8 cellular contexts compared by ENCODE assay signal in the genomic region with DNA sequence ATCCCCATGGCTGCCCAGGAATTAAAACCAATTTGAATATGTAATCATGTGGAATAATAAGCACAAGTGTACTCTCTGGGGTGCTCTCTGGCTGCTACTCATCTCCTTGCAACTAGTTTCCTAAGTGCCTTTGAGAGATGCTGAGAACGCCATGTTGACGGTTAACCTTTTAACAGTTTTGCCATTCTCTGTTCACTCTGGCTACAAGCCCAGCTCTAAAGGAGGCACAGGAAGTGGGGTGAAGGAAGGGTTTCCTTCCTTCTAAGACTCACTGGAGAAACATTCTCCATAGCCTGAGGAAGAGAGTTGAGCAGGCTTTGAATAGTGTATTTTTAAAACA.
DNase-seq lines count a peak whose midpoint lies in the region; ATAC-seq and TF ChIP-seq lines count a peak whose summit lies in the region.

No MANE protein-coding gene starts in this region.

- H3K36me3 Mint-ChIP-seq in activated naive CD8-positive, alpha-beta T cell treated with anti-CD3 and anti-CD28 coated beads for 36 hours: no peaks in the 10 kb centered on the region

- intact Hi-C loops in right lobe of liver (cut with DNase I): no loop called here

- H3K27me3 ChIP-seq in right lobe of liver: no peaks in the 10 kb centered on the region

- TF ChIP-seq POLR2A in right lobe of liver (IDR thresholded peaks at IDR 0.05): no peak

- WGBS in right lobe of liver (ENCODE audit: insufficient coverage, low coverage, low lambda C conversion rate, missing lambda C conversion rate): 35% methylated on average over 2 of the region's 2 CpGs

- H3K27me3 Mint-ChIP-seq in activated naive CD8-positive, alpha-beta T cell treated with anti-CD3 and anti-CD28 coated beads for 36 hours: peaks cover 28% of the 10 kb centered on the region

- no peak overlapping the region for H3K4me3 ChIP-seq in right lobe of liver

- TF ChIP-seq CTCF in right lobe of liver (IDR thresholded peaks at IDR 0.05): no peak

- peak; percentile 99 for DNase-seq in DMS79 treated with DMSO at 0.1 percent for 48 hours (lab: John Stamatoyannopoulos, UW)
- DNase-seq in HS-5 (ENCODE audit: low read depth): peak; percentile 24
- DNase-seq in activated naive CD8-positive, alpha-beta T cell treated with anti-CD3 and anti-CD28 coated beads for 36 hours: no peak
- DNase-seq in right lobe of liver: no peak
- no peak for DNase-seq in NCI-H82 treated with DMSO at 0.1 percent for 48 hours (lab: John Stamatoyannopoulos, UW; ENCODE audit: unreplicated experiment)
- DNase-seq in cortex of kidney (lab: John Stamatoyannopoulos, UW): no peak
- DNase-seq in DMS53 (lab: John Stamatoyannopoulos, UW): no peak

- H3K36me3 ChIP-seq in right lobe of liver: no peaks in the 10 kb centered on the region

- ATAC-seq in right lobe of liver: peak; percentile 65 to 81 (median 70)
- ATAC-seq in GM21825 (IDR thresholded peaks at IDR 0.05; ENCODE audit: unreplicated experiment): no peak

- H3K4me1 ChIP-seq in right lobe of liver: no peaks in the 10 kb centered on the region

- H3K9me3 ChIP-seq in right lobe of liver: no peaks in the 10 kb centered on the region

- peaks cover 1% of the 10 kb centered on the region for H3K9me3 Mint-ChIP-seq in activated naive CD8-positive, alpha-beta T cell treated with anti-CD3 and anti-CD28 coated beads for 36 hours

- peak overlapping the region; percentile 9 for H3K4me3 Mint-ChIP-seq in activated naive CD8-positive, alpha-beta T cell treated with anti-CD3 and anti-CD28 coated beads for 36 hours

- no peak overlapping the region for H3K27ac ChIP-seq in right lobe of liver

- peaks cover 21% of the 10 kb centered on the region for H3K4me1 Mint-ChIP-seq in activated naive CD8-positive, alpha-beta T cell treated with anti-CD3 and anti-CD28 coated beads for 36 hours

- peak overlapping the region; percentile 73 for H3K27ac Mint-ChIP-seq in activated naive CD8-positive, alpha-beta T cell treated with anti-CD3 and anti-CD28 coated beads for 36 hours

Comparison
In these comparisons a context has a peak if more than half of its experiments do, and no peak if none do; other contexts are left out.
1. DNase-seq: peak in DMS79 treated with DMSO at 0.1 percent for 48 hours (single experiment) and HS-5 (single experiment); none in activated naive CD8-positive, alpha-beta T cell treated with anti-CD3 and anti-CD28 coated beads for 36 hours (single experiment), right lobe of liver (0 of 3), NCI-H82 treated with DMSO at 0.1 percent for 48 hours (single experiment), cortex of kidney (single experiment) and DMS53 (single experiment).